Comparison of ENCODE assay signal across 22 cellular contexts in the genomic region with DNA sequence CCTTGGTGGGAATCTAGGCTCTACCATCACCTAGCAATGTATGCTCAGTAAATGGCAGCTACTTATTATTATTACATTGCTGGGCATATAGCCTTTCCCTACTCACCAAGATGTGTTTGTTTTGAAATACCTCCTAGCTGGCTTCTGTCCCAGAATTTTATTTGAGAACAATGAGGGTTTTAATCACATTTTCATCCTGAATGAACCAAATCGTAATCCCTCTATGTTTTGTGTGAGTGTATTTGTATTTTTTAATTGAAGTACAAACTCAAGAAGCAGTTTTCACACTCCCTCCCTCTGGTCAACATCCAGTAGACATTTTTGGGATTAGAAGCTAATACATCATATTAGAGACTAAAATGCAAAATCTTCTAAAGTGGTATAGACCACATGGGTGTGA. TPM values are rescaled to one million over a fixed set of nuclear protein-coding genes. Genes with fewer than 3 reads are reported as not detected.
DNase-seq lines count a peak whose midpoint lies in the region; ATAC-seq, FAIRE-seq and TF ChIP-seq lines count a peak whose summit lies in the region.
"Had no signal": no experiment of that assay in that cellular context is flagged by ENCODE, and none has a peak within 500 bp of the region (broad histone marks: within the 10 kb centered on the region; RNA-seq: fewer than 3 reads in every experiment).

No MANE protein-coding gene starts in this region.

- no peak for TF ChIP-seq CTCF in IMR-90 (conservative IDR thresholded peaks at IDR 0.05; ENCODE audit: low read depth, low read length)
- no peak for TF ChIP-seq CTCF in esophagus squamous epithelium (IDR thresholded peaks at IDR 0.05)
- no peak for TF ChIP-seq CTCF in pancreas (IDR thresholded peaks at IDR 0.05)

- H2BK20ac ChIP-seq in IMR-90 (ENCODE audit: low read depth, low read length) = no peak overlapping the region

- peak overlapping the region in 1 of 9 donors; percentile 34 for H3K27ac Mint-ChIP-seq in naive thymus-derived CD4-positive, alpha-beta T cell
- H3K27ac Mint-ChIP-seq: T-helper 2 cell treated with Interferon-gamma antibody and Interleukin-4, amounts not matched to agents 5 μg/mL and 100 μg/mL, for 36 hours had no signal

- H3K9ac ChIP-seq in IMR-90 (ENCODE audit: low read depth, low read length) = no peak overlapping the region
- no peak overlapping the region for H3K9ac ChIP-seq in SK-N-MC (ENCODE audit: insufficient read length)

- H3K79me1 ChIP-seq in IMR-90 (ENCODE audit: low read depth in 1 of 2, low read length in 2 of 2) = no peaks in the 10 kb centered on the region

- POLR2A ChIA-PET in IMR-90 (lab: Charles Lee; ENCODE audit: unreplicated experiment) = no interaction called here
- POLR2A ChIA-PET in naive thymus-derived CD4-positive, alpha-beta T cell (lab: Charles Lee) = interaction anchor here (1.5 kb wide), 1 partner anchor 13 kb away, joined by 4 read pairs; no protein-coding TSS in a partner anchor

- H4K8ac ChIP-seq in IMR-90 (ENCODE audit: low read depth in 2 of 2, low read length in 2 of 2) = no peak overlapping the region

- no peak overlapping the region for H2AFZ ChIP-seq in IMR-90 (replicated peaks; ENCODE audit: low read length, poor library complexity)

- intact Hi-C loops in IMR-90 (cut with micrococcal nuclease) (no loop called here), esophagus squamous epithelium (cut with DNase I) (no loop called here), pancreas (cut with DNase I) (no loop called here)
- intact Hi-C loops in naive thymus-derived CD4-positive, alpha-beta T cell (cut with micrococcal nuclease) = no loop called here

- H4K91ac ChIP-seq in IMR-90 (ENCODE audit: insufficient read depth, low read depth, low read length) = no peak overlapping the region

- no peaks in the 10 kb centered on the region for H4K20me1 ChIP-seq in IMR-90 (ENCODE audit: insufficient read depth, low read length)

- H3K9me3 ChIP-seq in IMR-90 (ENCODE audit: control insufficient read depth, insufficient read depth, low read length) (no peaks in the 10 kb centered on the region), SK-N-MC (ENCODE audit: low read depth, low read length) (no peaks in the 10 kb centered on the region), esophagus squamous epithelium (no peaks in the 10 kb centered on the region), pancreas (no peaks in the 10 kb centered on the region)
- no peaks in the 10 kb centered on the region for H3K9me3 ChIP-seq in naive thymus-derived CD4-positive, alpha-beta T cell (ENCODE audit: control insufficient read depth in 2 of 3, low read length in 3 of 3)
- H3K9me3 ChIP-seq: MG63 had no signal

- H3K14ac ChIP-seq in IMR-90 (replicated peaks; ENCODE audit: low read depth, low read length) = no peak overlapping the region

- ATAC-seq in IMR-90 (ENCODE audit: low read depth) (no peak), pancreas (no peak), HG02588 (IDR thresholded peaks at IDR 0.05; ENCODE audit: unreplicated experiment) (no peak)
- no peak for ATAC-seq in naive thymus-derived CD4-positive, alpha-beta T cell
- ATAC-seq: activated CD4-positive, CD25-positive, alpha-beta regulatory T cell treated with anti-CD3 and anti-CD28 coated beads, Interleukin-2, amount 50 U/mL, for 24 hours had no signal

- no peaks in the 10 kb centered on the region for H3K36me3 ChIP-seq in IMR-90 (ENCODE audit: control insufficient read depth, insufficient read depth, low read length)
- no peaks in the 10 kb centered on the region for H3K36me3 ChIP-seq in SK-N-MC (ENCODE audit: insufficient read depth, low read length)
- H3K36me3 ChIP-seq in esophagus squamous epithelium = no peaks in the 10 kb centered on the region
- no peaks in the 10 kb centered on the region for H3K36me3 ChIP-seq in naive thymus-derived CD4-positive, alpha-beta T cell (ENCODE audit: control insufficient read depth in 2 of 3, insufficient read depth in 3 of 3, low read length in 3 of 3)
- no peaks in the 10 kb centered on the region for H3K36me3 ChIP-seq in pancreas
- H3K36me3 ChIP-seq: MG63 had no signal

- CTCF ChIA-PET in IMR-90 (lab: Yijun Ruan, JAX) = interaction anchor here (1.0 to 3.1 kb wide), 2 partner anchors 11 to 55 kb away, joined by 4 to 11 read pairs; no protein-coding TSS in a partner anchor
- CTCF ChIA-PET in naive thymus-derived CD4-positive, alpha-beta T cell (lab: Charles Lee) = interaction anchor here (1.0 to 1.5 kb wide), 4 partner anchors 14 to 104 kb away, joined by 3 to 4 read pairs (median 3); no protein-coding TSS in a partner anchor

- DNase-seq in IMR-90 = peak; percentile 20
- no peak for DNase-seq in SK-N-MC (ENCODE audit: low read depth, low spot score)
- no peak for DNase-seq in esophagus squamous epithelium (lab: John Stamatoyannopoulos, UW)
- DNase-seq in pulmonary artery endothelial cell (ENCODE audit: low read depth, low spot score) = peak; percentile 30
- DNase-seq in naive thymus-derived CD4-positive, alpha-beta T cell = no peak
- DNase-seq in pancreas = no peak
- no peak for DNase-seq in stimulated activated naive CD4-positive, alpha-beta T cell (lab: John Stamatoyannopoulos, UW)
- DNase-seq: activated effector memory CD4-positive, alpha-beta T cell treated with Interleukin-2 at 50 U/mL for 16 hours; amygdala; erythroblast; hypothalamus; MG63; NCI-H2081 treated with DMSO at 0.1 percent for 48 hours had no signal

- H3K9me1 ChIP-seq in IMR-90 (ENCODE audit: insufficient read depth, low read length) = no peaks in the 10 kb centered on the region

- no peak overlapping the region for H3K4me2 ChIP-seq in IMR-90 (ENCODE audit: low read depth, low read length)

- H2AK5ac ChIP-seq in IMR-90 (ENCODE audit: low read depth, low read length) = no peak overlapping the region

- H3K4ac ChIP-seq in IMR-90 (ENCODE audit: low read depth, low read length) = no peak overlapping the region

- in situ Hi-C loops in IMR-90 (cut with MboI; ENCODE audit: low sequenced_read_pairs) = no loop called here

- H3K4me3 Mint-ChIP-seq in naive thymus-derived CD4-positive, alpha-beta T cell = no peak overlapping the region
- H3K4me3 Mint-ChIP-seq: T-helper 2 cell treated with Interferon-gamma antibody and Interleukin-4, amounts not matched to agents 5 μg/mL and 100 μg/mL, for 36 hours had no signal

- no peak overlapping the region for H2BK5ac ChIP-seq in IMR-90 (ENCODE audit: low read depth, low read length, poor library complexity, severe bottlenecking)

- TF ChIP-seq POLR2A in IMR-90 (IDR thresholded peaks at IDR 0.05; ENCODE audit: low read depth, low read length) (no peak), esophagus squamous epithelium (IDR thresholded peaks at IDR 0.05) (no peak)

- dilution Hi-C loops in IMR-90 (cut with HindIII; ENCODE audit: low sequenced_read_pairs, unreplicated experiment) = no loop called here

- no peak for FAIRE-seq in pancreas (lab: Jason Lieb, UNC)

- H3K27me3 Mint-ChIP-seq in naive thymus-derived CD4-positive, alpha-beta T cell = peaks cover 3 to 35% (median 14%) of the 10 kb centered on the region in 5 donors

- H3K9me3 Mint-ChIP-seq in naive thymus-derived CD4-positive, alpha-beta T cell = no peaks in the 10 kb centered on the region
- H3K9me3 Mint-ChIP-seq: T-helper 2 cell treated with Interferon-gamma antibody and Interleukin-4, amounts not matched to agents 5 μg/mL and 100 μg/mL, for 36 hours had no signal

- H3K4me1 ChIP-seq in IMR-90 (ENCODE audit: control insufficient read depth, insufficient read depth, low read length) (no peaks in the 10 kb centered on the region), esophagus squamous epithelium (peaks cover 0 to 68% (median 17%) of the 10 kb centered on the region in 3 donors), pancreas (peaks cover 0 to 17% (median 0%) of the 10 kb centered on the region in 3 donors)
- peaks cover 0 to 12% of the 10 kb centered on the region in 2 donors for H3K4me1 ChIP-seq in naive thymus-derived CD4-positive, alpha-beta T cell (ENCODE audit: control insufficient read depth in 2 of 2, insufficient read depth in 2 of 2, low read length in 2 of 2)

- TF ChIP-seq RAD21 in IMR-90 (IDR thresholded peaks at IDR 0.05; ENCODE audit: low read length) = no peak

- no peak overlapping the region for H3K18ac ChIP-seq in IMR-90 (ENCODE audit: low read depth, low read length)

- H3K4me1 Mint-ChIP-seq in naive thymus-derived CD4-positive, alpha-beta T cell = peaks cover 2 to 72% (median 32%) of the 10 kb centered on the region in 7 donors

- H2AK9ac ChIP-seq in IMR-90 (replicated peaks; ENCODE audit: low read depth, low read length, poor library complexity) = no peak overlapping the region

- no CpG with 5 or more reads among the region's 1 CpG for WGBS in IMR-90 (ENCODE audit: extremely low coverage in 2 of 2, insufficient read length in 1 of 2), 2 experiments
- WGBS in esophagus squamous epithelium, 2 donors = 6 to 20% methylated on average over 1 of the region's 1 CpG
- WGBS in pancreas, 2 donors = 6 to 8% methylated on average over 1 of the region's 1 CpG

- H2BK120ac ChIP-seq in IMR-90 (ENCODE audit: low read depth, low read length) = no peak overlapping the region

- H3K27me3 ChIP-seq in IMR-90 (ENCODE audit: control insufficient read depth, insufficient read depth, low read length) (peaks cover 24% of the 10 kb centered on the region), esophagus squamous epithelium (no peaks in the 10 kb centered on the region), pancreas (no peaks in the 10 kb centered on the region)
- no peaks in the 10 kb centered on the region for H3K27me3 ChIP-seq in naive thymus-derived CD4-positive, alpha-beta T cell (ENCODE audit: control insufficient read depth in 2 of 2, insufficient read depth in 2 of 2, low read length in 2 of 2)
- H3K27me3 ChIP-seq: MG63 had no signal

- no peak overlapping the region for H3K23ac ChIP-seq in IMR-90 (ENCODE audit: low read depth, low read length)

- no peak overlapping the region for H3K27ac ChIP-seq in IMR-90 (ENCODE audit: insufficient read depth, low read length)
- peak overlapping the region; percentile 93 for H3K27ac ChIP-seq in SK-N-MC
- peak overlapping the region in 3 of 4 donors; percentile 29 to 60 (median 53) for H3K27ac ChIP-seq in esophagus squamous epithelium
- no peak overlapping the region for H3K27ac ChIP-seq in naive thymus-derived CD4-positive, alpha-beta T cell (ENCODE audit: low read depth, low read length)
- H3K27ac ChIP-seq in pancreas = no peak overlapping the region

- H3K36me3 Mint-ChIP-seq in naive thymus-derived CD4-positive, alpha-beta T cell = no peaks in the 10 kb centered on the region

- no peak overlapping the region for H3K4me3 ChIP-seq in IMR-90 (ENCODE audit: insufficient read depth, low read depth, low read length)
- H3K4me3 ChIP-seq in SK-N-MC = no peak overlapping the region
- no peak overlapping the region for H3K4me3 ChIP-seq in esophagus squamous epithelium
- H3K4me3 ChIP-seq in naive thymus-derived CD4-positive, alpha-beta T cell (ENCODE audit: low read length) = no peak overlapping the region
- no peak overlapping the region for H3K4me3 ChIP-seq in pancreas
- H3K4me3 ChIP-seq: coronary artery, MG63, skin epidermis had no signal

- no peak overlapping the region for H2BK15ac ChIP-seq in IMR-90 (ENCODE audit: low read depth, low read length)

- H3K56ac ChIP-seq in IMR-90 (ENCODE audit: extremely low read depth, insufficient read depth, low read length) = no peak overlapping the region

- no peak overlapping the region for H4K5ac ChIP-seq in IMR-90 (ENCODE audit: low read depth, low read length)

- no TSS peak for BruUV-seq in IMR-90 (replicated peaks; lab: Mats Ljungman, UMichigan)

RNA-seq across cellular contexts. Expression of a gene that starts 7.6 kb away (rescaled TPM):
- total RNA-seq in IMR-90 (2012; rRNA removed) = not detected in 2 replicates
- 0.31 and 0.33 TPM in 2 replicates for polyA plus RNA-seq in IMR-90 (2012; rRNA removed)
- 0.13 and 0.32 TPM in 2 replicates for polyA plus RNA-seq in IMR-90 (2012; cell fraction: cytosol; rRNA removed)
- polyA plus RNA-seq in IMR-90 (2012; cell fraction: nucleus; rRNA removed; ENCODE audit: low replicate concordance) = 0.20 and 0.23 TPM in 2 replicates
- total RNA-seq in esophagus squamous epithelium = 10 to 100 TPM; 22.2 to 58.0 (median 39.8) TPM
- total RNA-seq in pulmonary artery endothelial cell = 0.46 and 0.78 TPM in 2 replicates
- 1 to 10 TPM in 4 of 5 experiments, under 1 TPM in 1; 0.36 to 7.7 (median 2.5) TPM for total RNA-seq in naive thymus-derived CD4-positive, alpha-beta T cell
- 1 to 10 TPM; 1.2 to 4.0 TPM for polyA plus RNA-seq in naive thymus-derived CD4-positive, alpha-beta T cell
- total RNA-seq in pancreas = 10 to 100 TPM; 11.5 to 33.5 (median 23.2) TPM
- polyA plus RNA-seq in pancreas = 10 to 100 TPM; 36.3 to 70.8 TPM

RNA-seq across cellular contexts. Expression of a gene that starts 56.8 kb away (rescaled TPM):
- total RNA-seq in IMR-90 (2012; rRNA removed) (not detected in 2 replicates), esophagus squamous epithelium (not detected), pulmonary artery endothelial cell (not detected in 2 replicates), pancreas (not detected)
- polyA plus RNA-seq in IMR-90 (2012; rRNA removed) (0.05 TPM in 1 of 2 replicates, not detected in the other), pancreas (not detected)
- polyA plus RNA-seq in IMR-90 (2012; cell fraction: cytosol; rRNA removed) = not detected in 2 replicates
- polyA plus RNA-seq in IMR-90 (2012; cell fraction: nucleus; rRNA removed; ENCODE audit: low replicate concordance) = not detected in 2 replicates
- total RNA-seq in naive thymus-derived CD4-positive, alpha-beta T cell = 1 to 10 TPM in 3 of 5 experiments, under 1 TPM in 2; 0.19 to 1.7 (median 1.2) TPM
- polyA plus RNA-seq in naive thymus-derived CD4-positive, alpha-beta T cell = under 1 TPM; 0.60 to 0.65 TPM
- total RNA-seq: H4, HT-29, osteoblast had no signal
- polyA plus RNA-seq: BJ had no signal

Comparison
In these comparisons a context has a peak if more than half of its experiments do, and no peak if none do; other contexts are left out.
1. DNase-seq: peak in IMR-90 (single experiment) and pulmonary artery endothelial cell (single experiment); none in SK-N-MC (single experiment), esophagus squamous epithelium (single experiment), naive thymus-derived CD4-positive, alpha-beta T cell (0 of 9), pancreas (0 of 6) and stimulated activated naive CD4-positive, alpha-beta T cell (0 of 6).
2. H3K27ac ChIP-seq: peak in SK-N-MC (single experiment) and esophagus squamous epithelium (3 of 4); none in IMR-90 (single experiment), naive thymus-derived CD4-positive, alpha-beta T cell (single experiment) and pancreas (0 of 4).